ENCODE assay signal across 1 cellular context in genomic region chr22:19719488-19720021, GRCh38.
A peak's percentile ranks its signal among the peaks of the same experiment; 100 is the strongest.
TF ChIP-seq lines count a peak whose summit lies in the region.

No MANE protein-coding gene starts in this region.

TF ChIP-seq in K562, 482 proteins besides CTCF, POLR2A, EP300 and RAD21 (continued from another document):
- TF ChIP-seq BRD9 (IDR thresholded peaks at IDR 0.05; ENCODE audit: low read depth, partially characterized antibody) (no peak), SOX6 (IDR thresholded peaks at IDR 0.05) (no peak), CBFA2T3 (IDR thresholded peaks at IDR 0.05) (no peak), ZNF407 (IDR thresholded peaks at IDR 0.05; ENCODE audit: low read depth) (0 out of 2 replicates have a peak, but pooled peaks have one; percentile 36), SREBF1 (IDR thresholded peaks at IDR 0.05; ENCODE audit: borderline replicate concordance, low read depth, low read length) (0 out of 2 replicates have a peak, but pooled peaks have one; percentile 55), SMAD1 (IDR thresholded peaks at IDR 0.05; ENCODE audit: low read depth, low read length, partially characterized antibody) (peak; percentile 55), THAP12 (CRISPR knock-in tag; IDR thresholded peaks at IDR 0.05) (0 out of 2 replicates have a peak, but pooled peaks have one; percentile 55), NUFIP1 (IDR thresholded peaks at IDR 0.05; ENCODE audit: partially characterized antibody) (peak; percentile 49), ESRRA (IDR thresholded peaks at IDR 0.05; ENCODE audit: borderline replicate concordance, low read depth) (no peak), ZSCAN29 (IDR thresholded peaks at IDR 0.05) (peak; percentile 27; the same call in 1 of the 2 replicates), MXI1 (IDR thresholded peaks at IDR 0.05; ENCODE audit: low read depth, low read length) (no peak), NFIC (IDR thresholded peaks at IDR 0.05) (no peak), RBM22 (IDR thresholded peaks at IDR 0.05; ENCODE audit: low read depth, low read length, poor library complexity, severe bottlenecking) (no peak), HINFP (tag; conservative IDR thresholded peaks at IDR 0.05; ENCODE audit: low read depth) (no peak)
